11 cellular contexts compared by ENCODE assay signal in genomic region chr5:77211691-77212047, GRCh38. TPM values are rescaled to one million over a fixed set of nuclear protein-coding genes. Genes with fewer than 3 reads are reported as not detected.
A peak's percentile ranks its signal among the peaks of the same experiment; 100 is the strongest.
DNase-seq lines count a peak whose midpoint lies in the region; TF ChIP-seq lines count a peak whose summit lies in the region.
"Had no signal": no experiment of that assay in that cellular context is flagged by ENCODE, and none has a peak within 500 bp of the region (broad histone marks: within the 10 kb centered on the region; RNA-seq: fewer than 3 reads in every experiment).

No MANE protein-coding gene starts in this region.

- H3K36me3 ChIP-seq in cardiac muscle cell (no peaks in the 10 kb centered on the region), muscle layer of duodenum (ENCODE audit: control insufficient read depth in 1 of 2, insufficient read depth in 2 of 2, low read length in 2 of 2) (no peaks in the 10 kb centered on the region), urinary bladder (ENCODE audit: insufficient read depth) (no peaks in the 10 kb centered on the region), adrenal gland (replicated peaks in 1 of 2) (no peaks in the 10 kb centered on the region)

- intact Hi-C loops in cardiac septum (cut with DNase I) (loop anchor here (5.0 kb wide), 1 partner anchor 64 kb away; no protein-coding TSS in a partner anchor), adrenal gland (cut with DNase I) (no loop called here)

- H3K9me3 ChIP-seq in cardiac muscle cell (ENCODE audit: low read depth) (no peaks in the 10 kb centered on the region), muscle layer of duodenum (ENCODE audit: control insufficient read depth in 1 of 2, low read length in 2 of 2) (no peaks in the 10 kb centered on the region), adrenal gland (replicated peaks in 1 of 3) (no peaks in the 10 kb centered on the region)

- no peak for TF ChIP-seq CTCF in cardiac muscle cell (IDR thresholded peaks at IDR 0.05; ENCODE audit: low read depth, low read length)
- no peak for TF ChIP-seq CTCF in adrenal gland (IDR thresholded peaks at IDR 0.05)

- no peak for DNase-seq in cardiac muscle cell (ENCODE audit: low read depth in 1 of 2, low spot score in 1 of 2)
- DNase-seq in cardiac septum (ENCODE audit: low spot score): no peak
- DNase-seq in SW 1271 (lab: John Stamatoyannopoulos, UW): no peak
- DNase-seq in HEK293T (ENCODE audit: extremely low spot score): no peak
- no peak for DNase-seq in adrenal gland
- DNase-seq: left cardiac atrium had no signal

- CTCF ChIA-PET in HEK293T (lab: Yijun Ruan, JAX): no interaction called here

- H3K4me3 ChIP-seq in cardiac muscle cell: peak overlapping the region; percentile 36
- peak overlapping the region; percentile 59 to 77 for H3K4me3 ChIP-seq in muscle layer of duodenum (ENCODE audit: low read depth in 1 of 2, low read length in 2 of 2)
- peak overlapping the region; percentile 88 for H3K4me3 ChIP-seq in urinary bladder (ENCODE audit: low read depth, low read length)
- H3K4me3 ChIP-seq in adrenal gland: peak overlapping the region in 1 of 4 donors; percentile 82

- H3K4me1 ChIP-seq in cardiac muscle cell (ENCODE audit: low read depth) (no peaks in the 10 kb centered on the region), muscle layer of duodenum (ENCODE audit: control insufficient read depth in 1 of 2, insufficient read depth in 2 of 2, low read length in 2 of 2) (peaks cover 0 to 9% of the 10 kb centered on the region in 2 donors), urinary bladder (ENCODE audit: insufficient read depth) (no peaks in the 10 kb centered on the region), adrenal gland (replicated peaks in 1 of 2) (peaks cover 7% of the 10 kb centered on the region in 2 donors)

- POLR2A ChIA-PET in HEK293T (lab: Yijun Ruan, JAX): no interaction called here

- 28% methylated on average over 10 of the region's 10 CpGs for WGBS in urinary bladder
- 19 to 31% (median 27%) methylated on average over 10 of the region's 10 CpGs for WGBS in adrenal gland, 4 donors

- H3K27me3 ChIP-seq in cardiac muscle cell (peaks cover 83% of the 10 kb centered on the region), muscle layer of duodenum (ENCODE audit: low read depth, low read length) (peaks cover 31% of the 10 kb centered on the region), adrenal gland (peaks cover 11% of the 10 kb centered on the region)

- H3K27ac ChIP-seq in cardiac muscle cell (no peak overlapping the region), cingulate gyrus (ENCODE audit: low read depth, low read length) (peak overlapping the region; percentile 39), muscle layer of duodenum (ENCODE audit: low read length) (no peak overlapping the region), urinary bladder (ENCODE audit: low read depth) (no peak overlapping the region), adrenal gland (no peak overlapping the region)
- H3K27ac ChIP-seq: PC-9 had no signal

- no peak for TF ChIP-seq POLR2A in adrenal gland (IDR thresholded peaks at IDR 0.05)

TF ChIP-seq in HEK293T, 16 proteins besides CTCF, POLR2A, EP300 and RAD21:
- no peak for TF ChIP-seq ZNF384 (IDR thresholded peaks at IDR 0.05)
- TF ChIP-seq SUZ12 (IDR thresholded peaks at IDR 0.05): no peak
- no peak for TF ChIP-seq TARDBP (IDR thresholded peaks at IDR 0.05)
- TF ChIP-seq FOXK2 (IDR thresholded peaks at IDR 0.05): no peak
- TF ChIP-seq CTBP1 (IDR thresholded peaks at IDR 0.05; ENCODE audit: borderline replicate concordance): no peak
- TF ChIP-seq BHLHE40 (IDR thresholded peaks at IDR 0.05; ENCODE audit: borderline replicate concordance): no peak
- TF ChIP-seq HDGF (IDR thresholded peaks at IDR 0.05; ENCODE audit: borderline replicate concordance): no peak
- no peak for TF ChIP-seq ELF4 (IDR thresholded peaks at IDR 0.05)
- TF ChIP-seq L3MBTL2 (conservative IDR thresholded peaks at IDR 0.05): no peak
- TF ChIP-seq SP1 (IDR thresholded peaks at IDR 0.05): no peak
- no peak for TF ChIP-seq FOXM1 (IDR thresholded peaks at IDR 0.05; ENCODE audit: borderline replicate concordance)
- TF ChIP-seq PKNOX1 (IDR thresholded peaks at IDR 0.05): no peak
- TF ChIP-seq FOXA1 (IDR thresholded peaks at IDR 0.05): no peak

RNA-seq across cellular contexts. Expression of gene PDE8B, which starts 1.2 kb away (rescaled TPM):
- total RNA-seq in cardiac muscle cell (0.83 and 3.3 TPM in 2 replicates), cardiac septum (5.7 TPM), urinary bladder (2.9 TPM), adrenal gland (1 to 10 TPM; 1.1 to 6.8 (median 4.8) TPM)
- polyA plus RNA-seq in cardiac muscle cell (0.84 and 1.4 TPM in 2 replicates), urinary bladder (2.4 TPM), adrenal gland (1 to 10 TPM; 1.9 to 5.9 (median 5.4) TPM)
- total RNA-seq: activated CD8-positive, alpha-beta memory T cell treated with anti-CD3 and anti-CD28 coated beads for 36 hours had no signal
